ENCODE assay signal across 1 cellular context in the genomic region with DNA sequence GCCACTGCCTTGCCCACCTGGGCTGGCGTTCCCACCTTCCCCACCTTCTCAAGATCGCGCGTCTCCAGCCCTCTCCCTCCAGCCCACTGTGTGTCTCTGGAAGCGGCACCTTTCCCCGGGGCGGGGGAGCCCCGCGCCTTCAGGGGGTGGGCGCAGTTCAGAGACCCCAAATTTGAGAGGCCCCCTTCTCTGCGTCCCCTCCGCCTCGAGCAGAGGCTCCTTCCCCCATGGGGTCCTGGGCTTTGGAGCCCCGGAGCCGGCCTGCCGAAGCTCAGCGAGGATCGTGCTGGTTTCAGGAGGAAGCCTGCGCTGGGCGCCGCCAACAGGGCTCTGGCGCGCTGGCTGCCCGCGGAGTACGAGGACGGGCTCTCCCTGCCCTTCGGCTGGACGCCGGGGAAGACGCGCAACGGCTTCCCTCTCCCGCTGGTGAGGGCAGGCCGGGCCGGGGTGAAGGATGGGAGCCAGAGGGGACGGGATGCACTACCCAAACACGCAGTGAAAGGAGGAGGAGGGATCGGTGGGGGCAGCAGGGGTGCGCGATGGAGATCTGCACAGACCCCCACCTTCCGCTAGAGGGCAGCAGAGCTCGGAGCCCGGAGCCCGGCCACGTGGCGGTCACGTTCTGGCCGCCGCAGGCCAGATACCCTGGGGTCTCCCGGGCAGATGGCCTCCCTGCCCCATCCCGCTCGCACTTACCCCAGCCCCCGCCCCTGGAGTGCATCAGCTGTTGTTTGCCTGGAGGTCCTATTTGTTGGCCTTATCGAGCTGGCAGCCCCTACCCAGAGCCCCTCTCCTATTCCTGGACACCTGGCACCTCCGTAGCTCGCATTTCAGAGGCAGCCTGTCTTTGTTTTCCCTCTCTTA.
A peak's percentile ranks its signal among the peaks of the same experiment; 100 is the strongest.
TF ChIP-seq lines count a peak whose summit lies in the region.

No MANE protein-coding gene starts in this region.

TF ChIP-seq in K562, 482 proteins besides CTCF, POLR2A, EP300 and RAD21 (continued from another document and continues in another):
- TF ChIP-seq, protein P1, sequence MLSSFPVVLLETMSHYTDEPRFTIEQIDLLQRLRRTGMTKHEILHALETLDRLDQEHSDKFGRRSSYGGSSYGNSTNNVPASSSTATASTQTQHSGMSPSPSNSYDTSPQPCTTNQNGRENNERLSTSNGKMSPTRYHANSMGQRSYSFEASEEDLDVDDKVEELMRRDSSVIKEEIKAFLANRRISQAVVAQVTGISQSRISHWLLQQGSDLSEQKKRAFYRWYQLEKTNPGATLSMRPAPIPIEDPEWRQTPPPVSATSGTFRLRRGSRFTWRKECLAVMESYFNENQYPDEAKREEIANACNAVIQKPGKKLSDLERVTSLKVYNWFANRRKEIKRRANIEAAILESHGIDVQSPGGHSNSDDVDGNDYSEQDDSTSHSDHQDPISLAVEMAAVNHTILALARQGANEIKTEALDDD (IDR thresholded peaks at IDR 0.05), result no peak
- peak; percentile 93 for TF ChIP-seq ZNF232 (CRISPR knock-in tag; IDR thresholded peaks at IDR 0.05)
- TF ChIP-seq POLR2AphosphoS2 (IDR thresholded peaks at IDR 0.05; ENCODE audit: low read length), result no peak
- TF ChIP-seq, protein P2, sequence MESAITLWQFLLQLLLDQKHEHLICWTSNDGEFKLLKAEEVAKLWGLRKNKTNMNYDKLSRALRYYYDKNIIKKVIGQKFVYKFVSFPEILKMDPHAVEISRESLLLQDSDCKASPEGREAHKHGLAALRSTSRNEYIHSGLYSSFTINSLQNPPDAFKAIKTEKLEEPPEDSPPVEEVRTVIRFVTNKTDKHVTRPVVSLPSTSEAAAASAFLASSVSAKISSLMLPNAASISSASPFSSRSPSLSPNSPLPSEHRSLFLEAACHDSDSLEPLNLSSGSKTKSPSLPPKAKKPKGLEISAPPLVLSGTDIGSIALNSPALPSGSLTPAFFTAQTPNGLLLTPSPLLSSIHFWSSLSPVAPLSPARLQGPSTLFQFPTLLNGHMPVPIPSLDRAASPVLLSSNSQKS (CRISPR knock-in tag; IDR thresholded peaks at IDR 0.05), result no peak
- TF ChIP-seq, protein P3, sequence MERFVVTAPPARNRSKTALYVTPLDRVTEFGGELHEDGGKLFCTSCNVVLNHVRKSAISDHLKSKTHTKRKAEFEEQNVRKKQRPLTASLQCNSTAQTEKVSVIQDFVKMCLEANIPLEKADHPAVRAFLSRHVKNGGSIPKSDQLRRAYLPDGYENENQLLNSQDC (CRISPR knock-in tag; IDR thresholded peaks at IDR 0.05), result no peak
- peak in 1 of 2 experiments; percentile 73; a peak in 1 of 4 replicates for TF ChIP-seq TEAD1 (CRISPR knock-in tag; IDR thresholded peaks at IDR 0.05)
- no peak for TF ChIP-seq NFIC (IDR thresholded peaks at IDR 0.05)
- TF ChIP-seq COPS2 (conservative IDR thresholded peaks at IDR 0.05), result no peak
- no peak for TF ChIP-seq SMARCC2 (IDR thresholded peaks at IDR 0.05; ENCODE audit: low read depth)
- TF ChIP-seq NBN (IDR thresholded peaks at IDR 0.05; ENCODE audit: low read depth), result no peak
- peak; percentile 98 for TF ChIP-seq LCOR (CRISPR knock-in tag; IDR thresholded peaks at IDR 0.05)
- TF ChIP-seq, protein P4, sequence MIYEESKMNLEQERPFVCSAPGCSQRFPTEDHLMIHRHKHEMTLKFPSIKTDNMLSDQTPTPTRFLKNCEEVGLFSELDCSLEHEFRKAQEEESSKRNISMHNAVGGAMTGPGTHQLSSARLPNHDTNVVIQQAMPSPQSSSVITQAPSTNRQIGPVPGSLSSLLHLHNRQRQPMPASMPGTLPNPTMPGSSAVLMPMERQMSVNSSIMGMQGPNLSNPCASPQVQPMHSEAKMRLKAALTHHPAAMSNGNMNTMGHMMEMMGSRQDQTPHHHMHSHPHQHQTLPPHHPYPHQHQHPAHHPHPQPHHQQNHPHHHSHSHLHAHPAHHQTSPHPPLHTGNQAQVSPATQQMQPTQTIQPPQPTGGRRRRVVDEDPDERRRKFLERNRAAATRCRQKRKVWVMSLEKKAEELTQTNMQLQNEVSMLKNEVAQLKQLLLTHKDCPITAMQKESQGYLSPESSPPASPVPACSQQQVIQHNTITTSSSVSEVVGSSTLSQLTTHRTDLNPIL (CRISPR knock-in tag; IDR thresholded peaks at IDR 0.05), result no peak
- no peak for TF ChIP-seq RBM25 (IDR thresholded peaks at IDR 0.05; ENCODE audit: low read depth, low read length, severe bottlenecking)
- TF ChIP-seq, protein P5, sequence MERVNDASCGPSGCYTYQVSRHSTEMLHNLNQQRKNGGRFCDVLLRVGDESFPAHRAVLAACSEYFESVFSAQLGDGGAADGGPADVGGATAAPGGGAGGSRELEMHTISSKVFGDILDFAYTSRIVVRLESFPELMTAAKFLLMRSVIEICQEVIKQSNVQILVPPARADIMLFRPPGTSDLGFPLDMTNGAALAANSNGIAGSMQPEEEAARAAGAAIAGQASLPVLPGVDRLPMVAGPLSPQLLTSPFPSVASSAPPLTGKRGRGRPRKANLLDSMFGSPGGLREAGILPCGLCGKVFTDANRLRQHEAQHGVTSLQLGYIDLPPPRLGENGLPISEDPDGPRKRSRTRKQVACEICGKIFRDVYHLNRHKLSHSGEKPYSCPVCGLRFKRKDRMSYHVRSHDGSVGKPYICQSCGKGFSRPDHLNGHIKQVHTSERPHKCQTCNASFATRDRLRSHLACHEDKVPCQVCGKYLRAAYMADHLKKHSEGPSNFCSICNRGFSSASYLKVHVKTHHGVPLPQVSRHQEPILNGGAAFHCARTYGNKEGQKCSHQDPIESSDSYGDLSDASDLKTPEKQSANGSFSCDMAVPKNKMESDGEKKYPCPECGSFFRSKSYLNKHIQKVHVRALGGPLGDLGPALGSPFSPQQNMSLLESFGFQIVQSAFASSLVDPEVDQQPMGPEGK (CRISPR knock-in tag; IDR thresholded peaks at IDR 0.05; ENCODE audit: borderline replicate concordance), result no peak
- TF ChIP-seq ZNF140 (CRISPR knock-in tag; IDR thresholded peaks at IDR 0.05), result no peak
- TF ChIP-seq, protein P6, sequence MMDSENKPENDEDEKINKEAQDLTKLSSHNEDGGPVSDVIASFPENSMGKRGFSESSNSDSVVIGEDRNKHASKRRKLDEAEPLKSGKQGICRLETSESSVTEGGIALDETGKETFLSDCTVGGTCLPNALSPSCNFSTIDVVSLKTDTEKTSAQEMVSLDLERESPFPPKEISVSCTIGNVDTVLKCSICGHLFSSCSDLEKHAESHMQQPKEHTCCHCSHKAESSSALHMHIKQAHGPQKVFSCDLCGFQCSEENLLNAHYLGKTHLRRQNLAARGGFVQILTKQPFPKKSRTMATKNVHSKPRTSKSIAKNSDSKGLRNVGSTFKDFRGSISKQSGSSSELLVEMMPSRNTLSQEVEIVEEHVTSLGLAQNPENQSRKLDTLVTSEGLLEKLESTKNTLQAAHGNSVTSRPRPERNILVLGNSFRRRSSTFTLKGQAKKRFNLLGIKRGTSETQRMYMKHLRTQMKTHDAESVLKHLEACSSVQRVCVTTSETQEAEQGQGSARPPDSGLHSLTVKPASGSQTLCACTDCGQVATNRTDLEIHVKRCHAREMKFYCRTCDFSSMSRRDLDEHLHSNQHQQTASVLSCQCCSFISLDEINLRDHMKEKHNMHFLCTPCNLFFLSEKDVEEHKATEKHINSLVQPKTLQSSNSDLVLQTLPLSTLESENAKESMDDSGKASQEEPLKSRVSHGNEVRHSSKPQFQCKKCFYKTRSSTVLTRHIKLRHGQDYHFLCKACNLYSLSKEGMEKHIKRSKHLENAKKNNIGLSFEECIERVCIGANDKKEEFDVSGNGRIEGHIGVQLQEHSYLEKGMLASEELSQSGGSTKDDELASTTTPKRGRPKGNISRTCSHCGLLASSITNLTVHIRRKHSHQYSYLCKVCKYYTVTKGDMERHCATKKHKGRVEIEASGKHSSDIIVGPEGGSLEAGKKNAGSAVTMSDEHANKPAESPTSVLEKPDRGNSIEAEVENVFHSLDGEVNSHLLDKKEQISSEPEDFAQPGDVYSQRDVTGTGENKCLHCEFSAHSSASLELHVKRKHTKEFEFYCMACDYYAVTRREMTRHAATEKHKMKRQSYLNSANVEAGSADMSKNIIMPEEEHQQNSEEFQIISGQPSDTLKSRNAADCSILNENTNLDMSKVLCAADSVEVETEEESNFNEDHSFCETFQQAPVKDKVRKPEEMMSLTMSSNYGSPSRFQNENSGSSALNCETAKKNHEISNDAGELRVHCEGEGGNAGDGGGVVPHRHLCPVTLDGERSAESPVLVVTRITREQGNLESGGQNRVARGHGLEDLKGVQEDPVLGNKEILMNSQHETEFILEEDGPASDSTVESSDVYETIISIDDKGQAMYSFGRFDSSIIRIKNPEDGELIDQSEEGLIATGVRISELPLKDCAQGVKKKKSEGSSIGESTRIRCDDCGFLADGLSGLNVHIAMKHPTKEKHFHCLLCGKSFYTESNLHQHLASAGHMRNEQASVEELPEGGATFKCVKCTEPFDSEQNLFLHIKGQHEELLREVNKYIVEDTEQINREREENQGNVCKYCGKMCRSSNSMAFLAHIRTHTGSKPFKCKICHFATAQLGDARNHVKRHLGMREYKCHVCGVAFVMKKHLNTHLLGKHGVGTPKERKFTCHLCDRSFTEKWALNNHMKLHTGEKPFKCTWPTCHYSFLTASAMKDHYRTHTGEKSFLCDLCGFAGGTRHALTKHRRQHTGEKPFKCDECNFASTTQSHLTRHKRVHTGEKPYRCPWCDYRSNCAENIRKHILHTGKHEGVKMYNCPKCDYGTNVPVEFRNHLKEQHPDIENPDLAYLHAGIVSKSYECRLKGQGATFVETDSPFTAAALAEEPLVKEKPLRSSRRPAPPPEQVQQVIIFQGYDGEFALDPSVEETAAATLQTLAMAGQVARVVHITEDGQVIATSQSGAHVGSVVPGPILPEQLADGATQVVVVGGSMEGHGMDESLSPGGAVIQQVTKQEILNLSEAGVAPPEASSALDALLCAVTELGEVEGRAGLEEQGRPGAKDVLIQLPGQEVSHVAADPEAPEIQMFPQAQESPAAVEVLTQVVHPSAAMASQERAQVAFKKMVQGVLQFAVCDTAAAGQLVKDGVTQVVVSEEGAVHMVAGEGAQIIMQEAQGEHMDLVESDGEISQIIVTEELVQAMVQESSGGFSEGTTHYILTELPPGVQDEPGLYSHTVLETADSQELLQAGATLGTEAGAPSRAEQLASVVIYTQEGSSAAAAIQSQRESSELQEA (IDR thresholded peaks at IDR 0.05; ENCODE audit: low read depth), result no peak
- TF ChIP-seq, protein P7, sequence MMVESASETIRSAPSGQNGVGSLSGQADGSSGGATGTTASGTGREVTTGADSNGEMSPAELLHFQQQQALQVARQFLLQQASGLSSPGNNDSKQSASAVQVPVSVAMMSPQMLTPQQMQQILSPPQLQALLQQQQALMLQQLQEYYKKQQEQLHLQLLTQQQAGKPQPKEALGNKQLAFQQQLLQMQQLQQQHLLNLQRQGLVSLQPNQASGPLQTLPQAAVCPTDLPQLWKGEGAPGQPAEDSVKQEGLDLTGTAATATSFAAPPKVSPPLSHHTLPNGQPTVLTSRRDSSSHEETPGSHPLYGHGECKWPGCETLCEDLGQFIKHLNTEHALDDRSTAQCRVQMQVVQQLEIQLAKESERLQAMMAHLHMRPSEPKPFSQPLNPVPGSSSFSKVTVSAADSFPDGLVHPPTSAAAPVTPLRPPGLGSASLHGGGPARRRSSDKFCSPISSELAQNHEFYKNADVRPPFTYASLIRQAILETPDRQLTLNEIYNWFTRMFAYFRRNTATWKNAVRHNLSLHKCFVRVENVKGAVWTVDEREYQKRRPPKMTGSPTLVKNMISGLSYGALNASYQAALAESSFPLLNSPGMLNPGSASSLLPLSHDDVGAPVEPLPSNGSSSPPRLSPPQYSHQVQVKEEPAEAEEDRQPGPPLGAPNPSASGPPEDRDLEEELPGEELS (CRISPR knock-in tag; IDR thresholded peaks at IDR 0.05; ENCODE audit: borderline replicate concordance), result peak; percentile 85; the same call in 1 of the 2 replicates
- TF ChIP-seq ZFX (CRISPR knock-in tag; IDR thresholded peaks at IDR 0.05), result peak; percentile 72
- TF ChIP-seq KHSRP (IDR thresholded peaks at IDR 0.05), result no peak
- no peak for TF ChIP-seq HOXB6 (CRISPR knock-in tag; IDR thresholded peaks at IDR 0.05; ENCODE audit: borderline replicate concordance)
- TF ChIP-seq PYGO2 (tag; IDR thresholded peaks at IDR 0.05), result no peak
- peak; percentile 55 for TF ChIP-seq PCBP1 (IDR thresholded peaks at IDR 0.05; ENCODE audit: low read depth, low read length, poor library complexity, severe bottlenecking)
- TF ChIP-seq MYNN (IDR thresholded peaks at IDR 0.05), result no peak
- TF ChIP-seq MYNN (CRISPR knock-in tag; IDR thresholded peaks at IDR 0.05), result no peak
- no peak; the same call in 1 of the 2 replicates for TF ChIP-seq ZNF583 (CRISPR knock-in tag; IDR thresholded peaks at IDR 0.05)
- no peak for TF ChIP-seq GTF2F1 (IDR thresholded peaks at IDR 0.05; ENCODE audit: low read depth, low read length)
- no peak for TF ChIP-seq ESRRA (IDR thresholded peaks at IDR 0.05; ENCODE audit: borderline replicate concordance, low read depth)
- no peak for TF ChIP-seq ZNF707 (CRISPR knock-in tag; conservative IDR thresholded peaks at IDR 0.05)
- no peak for TF ChIP-seq NCOA6 (IDR thresholded peaks at IDR 0.05)
- no peak for TF ChIP-seq HDAC8 (tag; IDR thresholded peaks at IDR 0.05)
- TF ChIP-seq KDM5B (IDR thresholded peaks at IDR 0.05; ENCODE audit: insufficient replicate concordance, low read depth, low read length), result no peak
- TF ChIP-seq BRF1 (IDR thresholded peaks at IDR 0.05; ENCODE audit: borderline replicate concordance, extremely low read depth, insufficient read length), result no peak
- TF ChIP-seq MYC (IDR thresholded peaks at IDR 0.05; ENCODE audit: low read depth, low read length), result peak; percentile 100
- TF ChIP-seq MYC (CRISPR knock-in tag; IDR thresholded peaks at IDR 0.05; ENCODE audit: borderline replicate concordance, low read depth), result peak; percentile 93
- no peak for TF ChIP-seq RBM34 (IDR thresholded peaks at IDR 0.05; ENCODE audit: borderline replicate concordance, insufficient read depth, low read length)
- TF ChIP-seq TCF7 (IDR thresholded peaks at IDR 0.05; ENCODE audit: borderline replicate concordance), result no peak
- no peak for TF ChIP-seq ZFPM2 (CRISPR knock-in tag; IDR thresholded peaks at IDR 0.05)
- no peak for TF ChIP-seq IRF9 (tag; IDR thresholded peaks at IDR 0.05)
- TF ChIP-seq NR4A1 (CRISPR knock-in tag; IDR thresholded peaks at IDR 0.05), result no peak
- no peak for TF ChIP-seq NR4A1 (tag; IDR thresholded peaks at IDR 0.05)
- no peak for TF ChIP-seq ZNF444 (CRISPR knock-in tag; IDR thresholded peaks at IDR 0.05)
- TF ChIP-seq MBD1 (CRISPR knock-in tag; IDR thresholded peaks at IDR 0.05), result 0 out of 2 replicates have a peak, but pooled peaks have one; percentile 49
- TF ChIP-seq PRMT5 (CRISPR knock-in tag; IDR thresholded peaks at IDR 0.05), result no peak
